ENCODE assay signal across 8 cellular contexts in genomic region chr19:3365093-3365446, GRCh38. TPM values are rescaled to one million over a fixed set of nuclear protein-coding genes. Genes with fewer than 3 reads are reported as not detected.
A peak's percentile ranks its signal among the peaks of the same experiment; 100 is the strongest.
DNase-seq lines count a peak whose midpoint lies in the region; ATAC-seq and TF ChIP-seq lines count a peak whose summit lies in the region.
"Had no signal": no experiment of that assay in that cellular context is flagged by ENCODE, and none has a peak within 500 bp of the region (broad histone marks: within the 10 kb centered on the region; RNA-seq: fewer than 3 reads in every experiment).

No MANE protein-coding gene starts in this region.

- H3K4me3 Mint-ChIP-seq in activated CD8-positive, alpha-beta T cell treated with anti-CD3 and anti-CD28 coated beads, Interleukin-2, amount 10 ng/mL, durations not matched to agents 7 days and 5 days: peak overlapping the region; percentile 42
- H3K4me3 Mint-ChIP-seq in stimulated activated naive CD8-positive, alpha-beta T cell treated with anti-CD3 and anti-CD28 coated beads, Interleukin-15, amount 100 ng/mL, for 72 hours: peak overlapping the region; percentile 81 to 88

- DNase-seq in activated CD8-positive, alpha-beta T cell treated with anti-CD3 and anti-CD28 coated beads, Interleukin-2, amount 10 ng/mL, durations not matched to agents 7 days and 5 days: no peak
- no peak for DNase-seq in stimulated activated naive CD8-positive, alpha-beta T cell treated with anti-CD3 and anti-CD28 coated beads, Interleukin-15, amount 100 ng/mL, for 72 hours
- no peak for DNase-seq in SK-N-DZ (ENCODE audit: low spot score)
- DNase-seq: NCI-H2081 treated with DMSO at 0.1 percent for 48 hours had no signal

- no peak for ATAC-seq in activated CD8-positive, alpha-beta T cell treated with anti-CD3 and anti-CD28 coated beads, Interleukin-2, amount 10 ng/mL, durations not matched to agents 7 days and 5 days
- no peak for ATAC-seq in stimulated activated naive CD8-positive, alpha-beta T cell treated with anti-CD3 and anti-CD28 coated beads, Interleukin-15, amount 100 ng/mL, for 72 hours
- no peak for ATAC-seq in HG03565 (IDR thresholded peaks at IDR 0.05; ENCODE audit: unreplicated experiment)
- no peak for ATAC-seq in GM21619 (IDR thresholded peaks at IDR 0.05; ENCODE audit: unreplicated experiment)

- H3K4me1 Mint-ChIP-seq in activated CD8-positive, alpha-beta T cell treated with anti-CD3 and anti-CD28 coated beads, Interleukin-2, amount 10 ng/mL, durations not matched to agents 7 days and 5 days (ENCODE audit: low read depth): peaks cover 34% of the 10 kb centered on the region
- H3K4me1 Mint-ChIP-seq in stimulated activated naive CD8-positive, alpha-beta T cell treated with anti-CD3 and anti-CD28 coated beads, Interleukin-15, amount 100 ng/mL, for 72 hours: peaks cover 63% of the 10 kb centered on the region

- H3K4me1 ChIP-seq in HEK293 (ENCODE audit: control insufficient read depth, insufficient read depth, low read length): no peaks in the 10 kb centered on the region; the same call in 1 of the 2 replicates

- no peaks in the 10 kb centered on the region for H3K36me3 Mint-ChIP-seq in activated CD8-positive, alpha-beta T cell treated with anti-CD3 and anti-CD28 coated beads, Interleukin-2, amount 10 ng/mL, durations not matched to agents 7 days and 5 days (ENCODE audit: low read depth)

- no peaks in the 10 kb centered on the region for H3K27me3 ChIP-seq in layer of hippocampus (ENCODE audit: control insufficient read depth, insufficient read depth, low read length)

- no peak overlapping the region for H3K27ac Mint-ChIP-seq in activated CD8-positive, alpha-beta T cell treated with anti-CD3 and anti-CD28 coated beads, Interleukin-2, amount 10 ng/mL, durations not matched to agents 7 days and 5 days
- H3K27ac Mint-ChIP-seq in stimulated activated naive CD8-positive, alpha-beta T cell treated with anti-CD3 and anti-CD28 coated beads, Interleukin-15, amount 100 ng/mL, for 72 hours: no peak overlapping the region

- H3K27me3 Mint-ChIP-seq in activated CD8-positive, alpha-beta T cell treated with anti-CD3 and anti-CD28 coated beads, Interleukin-2, amount 10 ng/mL, durations not matched to agents 7 days and 5 days (ENCODE audit: low read depth): peaks cover 18% of the 10 kb centered on the region
- no peaks in the 10 kb centered on the region for H3K27me3 Mint-ChIP-seq in stimulated activated naive CD8-positive, alpha-beta T cell treated with anti-CD3 and anti-CD28 coated beads, Interleukin-15, amount 100 ng/mL, for 72 hours

- CTCF ChIA-PET in HEK293 (lab: Yijun Ruan, JAX): interaction anchor here (0.6 to 1.1 kb wide), 3 partner anchors 12 to 793 kb away, joined by 3 to 4 read pairs (median 3); no protein-coding TSS in a partner anchor
- CTCF ChIA-PET in activated CD8-positive, alpha-beta T cell treated with anti-CD3 and anti-CD28 coated beads, Interleukin-2, amount 10 ng/mL, durations not matched to agents 7 days and 5 days (lab: Charles Lee): interaction anchor here (0.6 to 2.2 kb wide), 3 partner anchors 60 to 64 kb away, joined by 3 to 6 read pairs (median 4); no protein-coding TSS in a partner anchor

- H3K4me3 ChIP-seq in HEK293 (ENCODE audit: low read depth, low read length): no peak overlapping the region

- no peak for TF ChIP-seq CTCF in HEK293 (tag by site-specific recombination; IDR thresholded peaks at IDR 0.05)

- no peaks in the 10 kb centered on the region for H3K36me3 ChIP-seq in HEK293 (ENCODE audit: control insufficient read depth in 2 of 2, insufficient read depth in 1 of 2, low read length in 2 of 2)

- H3K27ac ChIP-seq in HEK293 (ENCODE audit: extremely low read depth, low read depth, low read length): no peak overlapping the region
- H3K27ac ChIP-seq in layer of hippocampus (ENCODE audit: low read depth, low read length): peak overlapping the region; percentile 91

- POLR2A ChIA-PET in HEK293 (lab: Yijun Ruan, JAX): interaction anchor here (1.1 kb wide), 1 partner anchor 9 kb away, joined by 4 read pairs; no protein-coding TSS in a partner anchor
- POLR2A ChIA-PET in activated CD8-positive, alpha-beta T cell treated with anti-CD3 and anti-CD28 coated beads, Interleukin-2, amount 10 ng/mL, durations not matched to agents 7 days and 5 days (lab: Charles Lee): no interaction called here

- H3K9me3 Mint-ChIP-seq in activated CD8-positive, alpha-beta T cell treated with anti-CD3 and anti-CD28 coated beads, Interleukin-2, amount 10 ng/mL, durations not matched to agents 7 days and 5 days (ENCODE audit: insufficient read depth): no peaks in the 10 kb centered on the region
- H3K9me3 Mint-ChIP-seq in stimulated activated naive CD8-positive, alpha-beta T cell treated with anti-CD3 and anti-CD28 coated beads, Interleukin-15, amount 100 ng/mL, for 72 hours: no peaks in the 10 kb centered on the region

- no peaks in the 10 kb centered on the region for H3K9me3 ChIP-seq in HEK293 (ENCODE audit: control insufficient read depth, insufficient read depth, low read depth, low read length)

TF ChIP-seq in HEK293, 187 proteins besides CTCF, POLR2A, EP300 and RAD21:
- TF ChIP-seq, protein P1, sequence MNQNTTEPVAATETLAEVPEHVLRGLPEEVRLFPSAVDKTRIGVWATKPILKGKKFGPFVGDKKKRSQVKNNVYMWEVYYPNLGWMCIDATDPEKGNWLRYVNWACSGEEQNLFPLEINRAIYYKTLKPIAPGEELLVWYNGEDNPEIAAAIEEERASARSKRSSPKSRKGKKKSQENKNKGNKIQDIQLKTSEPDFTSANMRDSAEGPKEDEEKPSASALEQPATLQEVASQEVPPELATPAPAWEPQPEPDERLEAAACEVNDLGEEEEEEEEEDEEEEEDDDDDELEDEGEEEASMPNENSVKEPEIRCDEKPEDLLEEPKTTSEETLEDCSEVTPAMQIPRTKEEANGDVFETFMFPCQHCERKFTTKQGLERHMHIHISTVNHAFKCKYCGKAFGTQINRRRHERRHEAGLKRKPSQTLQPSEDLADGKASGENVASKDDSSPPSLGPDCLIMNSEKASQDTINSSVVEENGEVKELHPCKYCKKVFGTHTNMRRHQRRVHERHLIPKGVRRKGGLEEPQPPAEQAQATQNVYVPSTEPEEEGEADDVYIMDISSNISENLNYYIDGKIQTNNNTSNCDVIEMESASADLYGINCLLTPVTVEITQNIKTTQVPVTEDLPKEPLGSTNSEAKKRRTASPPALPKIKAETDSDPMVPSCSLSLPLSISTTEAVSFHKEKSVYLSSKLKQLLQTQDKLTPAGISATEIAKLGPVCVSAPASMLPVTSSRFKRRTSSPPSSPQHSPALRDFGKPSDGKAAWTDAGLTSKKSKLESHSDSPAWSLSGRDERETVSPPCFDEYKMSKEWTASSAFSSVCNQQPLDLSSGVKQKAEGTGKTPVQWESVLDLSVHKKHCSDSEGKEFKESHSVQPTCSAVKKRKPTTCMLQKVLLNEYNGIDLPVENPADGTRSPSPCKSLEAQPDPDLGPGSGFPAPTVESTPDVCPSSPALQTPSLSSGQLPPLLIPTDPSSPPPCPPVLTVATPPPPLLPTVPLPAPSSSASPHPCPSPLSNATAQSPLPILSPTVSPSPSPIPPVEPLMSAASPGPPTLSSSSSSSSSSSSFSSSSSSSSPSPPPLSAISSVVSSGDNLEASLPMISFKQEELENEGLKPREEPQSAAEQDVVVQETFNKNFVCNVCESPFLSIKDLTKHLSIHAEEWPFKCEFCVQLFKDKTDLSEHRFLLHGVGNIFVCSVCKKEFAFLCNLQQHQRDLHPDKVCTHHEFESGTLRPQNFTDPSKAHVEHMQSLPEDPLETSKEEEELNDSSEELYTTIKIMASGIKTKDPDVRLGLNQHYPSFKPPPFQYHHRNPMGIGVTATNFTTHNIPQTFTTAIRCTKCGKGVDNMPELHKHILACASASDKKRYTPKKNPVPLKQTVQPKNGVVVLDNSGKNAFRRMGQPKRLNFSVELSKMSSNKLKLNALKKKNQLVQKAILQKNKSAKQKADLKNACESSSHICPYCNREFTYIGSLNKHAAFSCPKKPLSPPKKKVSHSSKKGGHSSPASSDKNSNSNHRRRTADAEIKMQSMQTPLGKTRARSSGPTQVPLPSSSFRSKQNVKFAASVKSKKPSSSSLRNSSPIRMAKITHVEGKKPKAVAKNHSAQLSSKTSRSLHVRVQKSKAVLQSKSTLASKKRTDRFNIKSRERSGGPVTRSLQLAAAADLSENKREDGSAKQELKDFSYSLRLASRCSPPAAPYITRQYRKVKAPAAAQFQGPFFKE (tag by site-specific recombination; IDR thresholded peaks at IDR 0.05; ENCODE audit: borderline replicate concordance): no peak
- 0 out of 2 replicates have a peak, but pooled peaks have one; percentile 18 for TF ChIP-seq IKZF3 (tag by site-specific recombination; IDR thresholded peaks at IDR 0.05)
- TF ChIP-seq OVOL3 (tag by site-specific recombination; IDR thresholded peaks at IDR 0.05): no peak
TF ChIP-seq in HEK293: peak in this region for 1.

RNA-seq across cellular contexts. Expression of gene NFIC, which starts 1.3 kb away (rescaled TPM):
- 10 to 100 TPM; 13.4 to 14.0 TPM for total RNA-seq in activated CD8-positive, alpha-beta T cell treated with anti-CD3 and anti-CD28 coated beads, Interleukin-2, amount 10 ng/mL, durations not matched to agents 7 days and 5 days
- polyA plus RNA-seq in SK-N-DZ (2014; cell fraction: cytosol; rRNA removed): 3.0 and 3.3 TPM in 2 replicates
- 1.5 and 2.7 TPM in 2 replicates for polyA plus RNA-seq in SK-N-DZ (2014; cell fraction: nucleus; rRNA removed)
